In genomic region chr3:76765526-76765925, GRCh38 we compare ENCODE assay signal across 15 cellular contexts.
"Had no signal": no experiment of that assay in that cellular context is flagged by ENCODE, and none has a peak within 500 bp of the region (broad histone marks: within the 10 kb centered on the region; RNA-seq: fewer than 3 reads in every experiment).

No MANE protein-coding gene starts in this region.

- H3K36me3 ChIP-seq: esophagus muscularis mucosa, left lung, suprapubic skin, upper lobe of right lung had no signal

- H3K4me1 ChIP-seq: esophagus muscularis mucosa, left lung, suprapubic skin, upper lobe of right lung had no signal

- H3K27ac ChIP-seq: dorsolateral prefrontal cortex, esophagus muscularis mucosa, left lung, suprapubic skin, upper lobe of right lung, VCaP had no signal

- ATAC-seq: activated CD4-positive, alpha-beta T cell treated with anti-CD3 and anti-CD28 coated beads for 36 hours; activated CD8-positive, alpha-beta T cell treated with anti-CD3 and anti-CD28 coated beads for 36 hours; left lung; stimulated activated naive CD8-positive, alpha-beta T cell treated with anti-CD3 and anti-CD28 coated beads, Interleukin-15, Interleukin-2, amounts not matched to agents 100 U/mL and 50 U/mL, for 24 hours; upper lobe of right lung had no signal

- H3K27me3 ChIP-seq: dorsolateral prefrontal cortex, esophagus muscularis mucosa, left lung, suprapubic skin, upper lobe of right lung had no signal

- DNase-seq: activated CD4-positive, alpha-beta T cell treated with anti-CD3 and anti-CD28 coated beads for 36 hours; activated CD8-positive, alpha-beta memory T cell treated with anti-CD3 and anti-CD28 coated beads, Interleukin-2, amount 50 U/mL, for 4 hours; activated CD8-positive, alpha-beta T cell treated with anti-CD3 and anti-CD28 coated beads for 36 hours; activated naive CD8-positive, alpha-beta T cell treated with anti-CD3 and anti-CD28 coated beads, Interleukin-2, amount 10 ng/mL, durations not matched to agents 7 days and 5 days; anterior cingulate cortex; dorsolateral prefrontal cortex; left lung; mesenchymal stem cell; stimulated activated CD4-positive, alpha-beta T cell treated with anti-CD3 and anti-CD28 coated beads, Interleukin-2, amount 100 ng/mL, for 48 hours; stimulated activated naive CD8-positive, alpha-beta T cell treated with anti-CD3 and anti-CD28 coated beads, Interleukin-15, Interleukin-2, amounts not matched to agents 100 U/mL and 50 U/mL, for 24 hours; T1000; upper lobe of right lung had no signal

- H3K4me3 ChIP-seq: dorsolateral prefrontal cortex, esophagus muscularis mucosa, left lung, suprapubic skin, upper lobe of right lung had no signal

- H3K9me3 ChIP-seq: esophagus muscularis mucosa, left lung, suprapubic skin, upper lobe of right lung had no signal
